16 cellular contexts compared by ENCODE assay signal in genomic region chr17:17789828-17790672, GRCh38. TPM values are rescaled to one million over a fixed set of nuclear protein-coding genes. Genes with fewer than 3 reads are reported as not detected.
DNase-seq lines count a peak whose midpoint lies in the region; ATAC-seq and TF ChIP-seq lines count a peak whose summit lies in the region.
"Had no signal": no experiment of that assay in that cellular context is flagged by ENCODE, and none has a peak within 500 bp of the region (broad histone marks: within the 10 kb centered on the region; RNA-seq: fewer than 3 reads in every experiment).

No MANE protein-coding gene starts in this region.

- TF ChIP-seq RAD21 in neural cell (conservative IDR thresholded peaks at IDR 0.05), result no peak

- POLR2A ChIA-PET in AG04450 (lab: Yijun Ruan, JAX) (no interaction called here), HEK293 (lab: Yijun Ruan, JAX) (interaction anchor here (1.0 kb wide), 1 partner anchor 9 kb away, joined by 4 read pairs; no protein-coding TSS in a partner anchor)
- POLR2A ChIA-PET in activated CD4-positive, alpha-beta memory T cell treated with anti-CD3 and anti-CD28 coated beads for 36 hours (lab: Charles Lee), result no interaction called here

- H3K4me3 ChIP-seq in AG04450 (ENCODE audit: low read depth, low read length), result no peak overlapping the region
- H3K4me3 ChIP-seq in HEK293 (ENCODE audit: low read depth, low read length), result no peak overlapping the region
- H3K4me3 ChIP-seq in neural cell (ENCODE audit: low read length), result peak overlapping the region; percentile 27
- H3K4me3 ChIP-seq: GM23248, left lung had no signal

- no peaks in the 10 kb centered on the region for H3K27me3 ChIP-seq in AG04450 (ENCODE audit: control insufficient read depth, insufficient read depth, low read length)
- H3K27me3 ChIP-seq in neural cell (ENCODE audit: insufficient read depth, low read depth, low read length), result no peaks in the 10 kb centered on the region
- H3K27me3 ChIP-seq: left lung had no signal

- H3K79me2 ChIP-seq in neural cell (replicated peaks; ENCODE audit: insufficient read depth, low read length), result peaks cover 71% of the 10 kb centered on the region

- H3K36me3 Mint-ChIP-seq in brain, result peaks cover 6% of the 10 kb centered on the region
- H3K36me3 Mint-ChIP-seq in activated CD4-positive, alpha-beta memory T cell treated with anti-CD3 and anti-CD28 coated beads for 36 hours, result peaks cover 8% of the 10 kb centered on the region
- H3K36me3 Mint-ChIP-seq: activated naive CD4-positive, alpha-beta T cell treated with anti-CD3 and anti-CD28 coated beads, Interleukin-2, amount 50 U/mL, for 24 hours had no signal

- peaks cover 6% of the 10 kb centered on the region for H3K27me3 Mint-ChIP-seq in brain
- no peaks in the 10 kb centered on the region for H3K27me3 Mint-ChIP-seq in activated CD4-positive, alpha-beta memory T cell treated with anti-CD3 and anti-CD28 coated beads for 36 hours
- H3K27me3 Mint-ChIP-seq: activated CD4-positive, alpha-beta T cell treated with anti-CD3 and anti-CD28 coated beads for 36 hours; activated naive CD4-positive, alpha-beta T cell treated with anti-CD3 and anti-CD28 coated beads, Interleukin-2, amount 50 U/mL, for 24 hours; T-helper 17 cell had no signal

- no peak for TF ChIP-seq CTCF in AG04450 (IDR thresholded peaks at IDR 0.05; ENCODE audit: low read depth, low read length)
- no peak for TF ChIP-seq CTCF in HEK293 (tag by site-specific recombination; IDR thresholded peaks at IDR 0.05)
- TF ChIP-seq CTCF in brain (conservative IDR thresholded peaks at IDR 0.05), result no peak
- TF ChIP-seq CTCF in neural cell (IDR thresholded peaks at IDR 0.05; ENCODE audit: poor library complexity, severe bottlenecking), result no peak

- no peaks in the 10 kb centered on the region for H3K9me3 Mint-ChIP-seq in brain
- no peaks in the 10 kb centered on the region for H3K9me3 Mint-ChIP-seq in activated CD4-positive, alpha-beta memory T cell treated with anti-CD3 and anti-CD28 coated beads for 36 hours
- H3K9me3 Mint-ChIP-seq: activated naive CD4-positive, alpha-beta T cell treated with anti-CD3 and anti-CD28 coated beads, Interleukin-2, amount 50 U/mL, for 24 hours had no signal

- no peaks in the 10 kb centered on the region for H3K9me2 ChIP-seq in neural cell (ENCODE audit: insufficient read depth, low read length)

- DNase-seq in AG04450 (ENCODE audit: low read depth, low spot score) (no peak), NOMO-1 treated with dmso at 0.1 percent for 144 hours (lab: John Stamatoyannopoulos, UW; ENCODE audit: unreplicated experiment) (no peak)
- DNase-seq in activated T-cell treated with anti-CD3 and anti-CD28 coated beads, Interleukin-2, amount 50 U/mL, for 48 hours, result no peak
- no peak for DNase-seq in activated CD4-positive, alpha-beta memory T cell treated with anti-CD3 and anti-CD28 coated beads for 36 hours
- DNase-seq: activated CD4-positive, alpha-beta T cell treated with anti-CD3 and anti-CD28 coated beads for 36 hours; DMS79 treated with DMSO at 0.1 percent for 48 hours; GM23248; left lung; NCI-H1930; NCI-H774; T-helper 17 cell had no signal

- H3K9me3 ChIP-seq in AG04450 (ENCODE audit: control insufficient read depth, insufficient read depth, low read length) (no peaks in the 10 kb centered on the region; the same call in 1 of the 2 replicates), HEK293 (ENCODE audit: control insufficient read depth, insufficient read depth, low read depth, low read length) (no peaks in the 10 kb centered on the region), neural cell (ENCODE audit: low read length) (no peaks in the 10 kb centered on the region)
- H3K9me3 ChIP-seq: left lung had no signal

- H2AFZ ChIP-seq in neural cell (ENCODE audit: low read depth, low read length), result no peak overlapping the region
- H2AFZ ChIP-seq: GM23248 had no signal

- no peak for ATAC-seq in HG03469 (IDR thresholded peaks at IDR 0.05; ENCODE audit: unreplicated experiment)
- ATAC-seq: activated CD4-positive, alpha-beta T cell treated with anti-CD3 and anti-CD28 coated beads for 36 hours; left lung; T-helper 17 cell had no signal

- no peak overlapping the region for H3K4me2 ChIP-seq in neural cell (ENCODE audit: low read length)

- H3F3A ChIP-seq in neural cell (ENCODE audit: insufficient read depth, low read length, poor library complexity, severe bottlenecking), result no peaks in the 10 kb centered on the region

- peak overlapping the region; percentile 68 for H3K9ac ChIP-seq in neural cell (ENCODE audit: low read length)
- H3K9ac ChIP-seq: GM23248 had no signal

- no peak for TF ChIP-seq EP300 in neural cell (conservative IDR thresholded peaks at IDR 0.05; ENCODE audit: poor library complexity, severe bottlenecking)

- H3K36me3 ChIP-seq in HEK293 (ENCODE audit: control insufficient read depth in 2 of 2, insufficient read depth in 1 of 2, low read length in 2 of 2), result peaks cover 0 to 22% of the 10 kb centered on the region in 2 experiments; a peak in 1 of 3 replicates
- peaks cover 6% of the 10 kb centered on the region for H3K36me3 ChIP-seq in neural cell (ENCODE audit: insufficient read depth, low read length)

- CTCF ChIA-PET in AG04450 (lab: Charles Lee) (interaction anchor here (1.1 kb wide), 1 partner anchor 22 kb away, joined by 3 read pairs; no protein-coding TSS in a partner anchor), HEK293 (lab: Yijun Ruan, JAX) (interaction anchor here (0.6 to 1.0 kb wide), 2 partner anchors 62 to 554 kb away, joined by 3 to 4 read pairs; no protein-coding TSS in a partner anchor)
- CTCF ChIA-PET in activated CD4-positive, alpha-beta memory T cell treated with anti-CD3 and anti-CD28 coated beads for 36 hours (lab: Charles Lee), result interaction anchor here (0.5 kb wide), 1 partner anchor 44 kb away, joined by 3 read pairs; no protein-coding TSS in a partner anchor

- H3K4me1 Mint-ChIP-seq in brain, result peaks cover 96% of the 10 kb centered on the region
- peaks cover 21% of the 10 kb centered on the region for H3K4me1 Mint-ChIP-seq in activated CD4-positive, alpha-beta memory T cell treated with anti-CD3 and anti-CD28 coated beads for 36 hours (ENCODE audit: low read depth)

- H3K27ac ChIP-seq in AG04450 (ENCODE audit: low read depth, low read length) (peak overlapping the region; percentile 31), HEK293 (ENCODE audit: extremely low read depth, low read depth, low read length) (no peak overlapping the region), neural cell (ENCODE audit: low read length) (peak overlapping the region; percentile 87)
- H3K27ac ChIP-seq: GM23248, left lung had no signal

- peak overlapping the region; percentile 50 to 81 (median 62) for H3K4me3 Mint-ChIP-seq in brain
- no peak overlapping the region for H3K4me3 Mint-ChIP-seq in activated CD4-positive, alpha-beta memory T cell treated with anti-CD3 and anti-CD28 coated beads for 36 hours
- H3K4me3 Mint-ChIP-seq: activated CD4-positive, alpha-beta T cell treated with anti-CD3 and anti-CD28 coated beads for 36 hours; activated naive CD4-positive, alpha-beta T cell treated with anti-CD3 and anti-CD28 coated beads, Interleukin-2, amount 50 U/mL, for 24 hours; T-helper 17 cell had no signal

- peaks cover 10% of the 10 kb centered on the region for H3K4me1 ChIP-seq in HEK293 (ENCODE audit: control insufficient read depth, insufficient read depth, low read length)

- H3K27ac Mint-ChIP-seq in brain, result peak overlapping the region; percentile 88 to 99 (median 94)
- H3K27ac Mint-ChIP-seq in activated CD4-positive, alpha-beta memory T cell treated with anti-CD3 and anti-CD28 coated beads for 36 hours, result no peak overlapping the region
- H3K27ac Mint-ChIP-seq: activated CD4-positive, alpha-beta T cell treated with anti-CD3 and anti-CD28 coated beads for 36 hours; activated naive CD4-positive, alpha-beta T cell treated with anti-CD3 and anti-CD28 coated beads, Interleukin-2, amount 50 U/mL, for 24 hours had no signal

- no peaks in the 10 kb centered on the region for H4K20me1 ChIP-seq in neural cell (ENCODE audit: insufficient read depth)

- intact Hi-C loops in activated CD4-positive, alpha-beta memory T cell treated with anti-CD3 and anti-CD28 coated beads for 36 hours (cut with micrococcal nuclease), result no loop called here

TF ChIP-seq in HEK293, 187 proteins besides CTCF, POLR2A, EP300 and RAD21 (continues in another document):
- no peak for TF ChIP-seq ZNF394 (tag by site-specific recombination; IDR thresholded peaks at IDR 0.05; ENCODE audit: borderline replicate concordance)

TF ChIP-seq in neural cell, 6 proteins besides CTCF, POLR2A, EP300 and RAD21:
- TF ChIP-seq POLR2AphosphoS5 (IDR thresholded peaks at IDR 0.05) (no peak), MXI1 (conservative IDR thresholded peaks at IDR 0.05; ENCODE audit: poor library complexity, severe bottlenecking) (no peak), REST (IDR thresholded peaks at IDR 0.05; ENCODE audit: borderline replicate concordance) (no peak), TAF1 (IDR thresholded peaks at IDR 0.05; ENCODE audit: low read depth) (no peak)

RNA-seq across cellular contexts. Expression of gene SREBF1, which starts 46.7 kb away (rescaled TPM):
- polyA plus RNA-seq in AG04450 (2011; rRNA removed) (13.6 and 13.7 TPM in 2 replicates), brain (ENCODE audit: insufficient read depth, low read depth, low replicate concordance) (39.4 TPM), neural cell (22.5 and 25.9 TPM in 2 replicates)
- polyA minus RNA-seq in AG04450 (2011; rRNA and poly(A)+ RNA removed), result 24.9 and 28.1 TPM in 2 replicates
- polyA minus RNA-seq in neural cell, result 11.7 and 20.0 TPM in 2 replicates
- 100 to 1,000 TPM in 1 of 2 experiments, 10 to 100 TPM in 1; 93.7 to 106 TPM for total RNA-seq in activated CD4-positive, alpha-beta memory T cell treated with anti-CD3 and anti-CD28 coated beads for 36 hours
